In the genomic region with DNA sequence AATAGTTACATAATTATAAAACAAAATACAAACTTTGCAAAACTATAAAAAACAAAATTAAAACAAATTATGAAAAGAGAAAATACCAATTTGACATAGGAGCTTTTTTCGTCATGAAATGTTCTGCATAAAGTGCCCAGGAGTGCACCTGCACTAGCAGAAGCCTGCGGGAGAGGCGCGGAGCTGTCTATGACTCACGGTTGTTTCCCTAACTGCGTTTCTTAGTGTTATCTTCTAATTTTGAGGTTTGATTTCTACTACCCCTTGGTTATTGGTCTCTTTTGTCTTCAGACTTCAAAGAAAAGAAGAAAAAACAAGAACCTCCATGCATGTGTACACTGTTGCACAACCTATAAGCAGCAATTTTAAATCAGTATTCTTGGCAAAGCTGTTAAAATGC, we compare ENCODE assay signal across 29 cellular contexts.
A peak's percentile ranks its signal among the peaks of the same experiment; 100 is the strongest.
DNase-seq lines count a peak whose midpoint lies in the region; ATAC-seq and TF ChIP-seq lines count a peak whose summit lies in the region.
"Had no signal": no experiment of that assay in that cellular context is flagged by ENCODE, and none has a peak within 500 bp of the region (broad histone marks: within the 10 kb centered on the region; RNA-seq: fewer than 3 reads in every experiment).

No MANE protein-coding gene starts in this region.

- DNase-seq in Jurkat, Clone E6-1 (ENCODE audit: low read depth, low spot score) = peak; percentile 51
- DNase-seq in foreskin keratinocyte = no peak
- peak; percentile 56 for DNase-seq in spleen
- DNase-seq in DMS 273 treated with DMSO at 0.1 percent for 48 hours (lab: John Stamatoyannopoulos, UW) = no peak
- no peak for DNase-seq in C1 segment of cervical spinal cord (lab: John Stamatoyannopoulos, UW)
- DNase-seq: 8988T; ACHN; AML-193; BE2C; Caco-2; Calu3; CD4-positive, alpha-beta memory T cell; CD4-positive, alpha-beta T cell; CD4-positive, CD25-positive, alpha-beta regulatory T cell; CD8-positive, alpha-beta memory T cell; CD8-positive, alpha-beta T cell; COR-L47; DMS153; DMS53; DMS79; DMS79 treated with DMSO at 0.1 percent for 48 hours; DND-41; EL had no signal

- H3K27me3 ChIP-seq in foreskin keratinocyte (no peaks in the 10 kb centered on the region), spleen (replicated peaks in 1 of 7) (no peaks in the 10 kb centered on the region)
- H3K27me3 ChIP-seq: BE2C; BLaER1; BLaER1 treated with 17β-estradiol and CSF1 and Interleukin-3, amounts not matched to agents 10 nM and 100 nM had no signal

- intact Hi-C loops in spleen (cut with DNase I; ENCODE audit: low total_unique reads) = no loop called here

- peaks cover 0 to 34% (median 6%) of the 10 kb centered on the region in 8 donors for H3K9me3 ChIP-seq in spleen
- H3K9me3 ChIP-seq: A549, BE2C, Caco-2 had no signal

- TF ChIP-seq CTCF in foreskin keratinocyte (conservative IDR thresholded peaks at IDR 0.05) = no peak
- no peak for TF ChIP-seq CTCF in spleen (IDR thresholded peaks at IDR 0.05 in 8 of 11, conservative IDR thresholded peaks at IDR 0.05 in 3 of 11)

- peak; percentile 42 for ATAC-seq in foreskin keratinocyte
- ATAC-seq in GM21381 (IDR thresholded peaks at IDR 0.05; ENCODE audit: unreplicated experiment) = no peak
- ATAC-seq: A549; CD8-positive, alpha-beta T cell had no signal

- H3K4me3 ChIP-seq in Jurkat, Clone E6-1 (ENCODE audit: low read length) = no peak overlapping the region
- no peak overlapping the region for H3K4me3 ChIP-seq in spleen
- H3K4me3 ChIP-seq: A549; BLaER1; BLaER1 treated with 17β-estradiol and CSF1 and Interleukin-3, amounts not matched to agents 10 nM and 100 nM had no signal

- WGBS in spleen, 5 donors = 90 to 95% (median 95%) methylated on average over 6 of the region's 6 CpGs

- no peaks in the 10 kb centered on the region for H3K4me1 ChIP-seq in foreskin keratinocyte
- H3K4me1 ChIP-seq in spleen = no peaks in the 10 kb centered on the region
- H3K4me1 ChIP-seq: A549; BE2C; BLaER1; BLaER1 treated with 17β-estradiol and CSF1 and Interleukin-3, amounts not matched to agents 10 nM and 100 nM; Caco-2 had no signal

- no peak overlapping the region for H3K27ac ChIP-seq in foreskin keratinocyte
- H3K27ac ChIP-seq in spleen = no peak overlapping the region
- H3K27ac ChIP-seq: 22Rv1; A549; BLaER1; BLaER1 treated with 17β-estradiol and CSF1 and Interleukin-3, amounts not matched to agents 10 nM and 100 nM; C4-2B had no signal

- no peaks in the 10 kb centered on the region for H3K36me3 ChIP-seq in spleen
- H3K36me3 ChIP-seq: BE2C; BLaER1; BLaER1 treated with 17β-estradiol and CSF1 and Interleukin-3, amounts not matched to agents 10 nM and 100 nM had no signal

- no peak for TF ChIP-seq POLR2A in spleen (IDR thresholded peaks at IDR 0.05)

Comparison
In these comparisons a context has a peak if more than half of its experiments do, and no peak if none do; other contexts are left out.
1. DNase-seq: peak in Jurkat, Clone E6-1 (single experiment) and spleen (single experiment); none in foreskin keratinocyte (0 of 2), DMS 273 treated with DMSO at 0.1 percent for 48 hours (single experiment) and C1 segment of cervical spinal cord (0 of 14).